ENCODE assay signal across 8 cellular contexts in genomic region chr3:38139191-38139590, GRCh38. TPM values are rescaled to one million over a fixed set of nuclear protein-coding genes. Genes with fewer than 3 reads are reported as not detected.
A peak's percentile ranks its signal among the peaks of the same experiment; 100 is the strongest.
DNase-seq lines count a peak whose midpoint lies in the region; ATAC-seq and TF ChIP-seq lines count a peak whose summit lies in the region.

No MANE protein-coding gene starts in this region.

- H3K27ac ChIP-seq in brain microvascular endothelial cell (no peak overlapping the region), mesendoderm (ENCODE audit: low read depth, low read length) (no peak overlapping the region), vagina (peak overlapping the region; percentile 92)

- H4K8ac ChIP-seq in mesendoderm (ENCODE audit: low read depth, low read length) = no peak overlapping the region

- peaks cover 7% of the 10 kb centered on the region for H3K79me2 ChIP-seq in mesendoderm (ENCODE audit: control insufficient read depth, insufficient read depth, low read length)

- H3K4ac ChIP-seq in mesendoderm (ENCODE audit: low read depth, low read length) = peak overlapping the region; percentile 66

- H3K9ac ChIP-seq in mesendoderm (ENCODE audit: low read length) = peak overlapping the region; percentile 93

- H3K27me3 ChIP-seq in brain microvascular endothelial cell (replicated peaks) (no peaks in the 10 kb centered on the region), mesendoderm (ENCODE audit: insufficient read depth, low read length, poor library complexity) (no peaks in the 10 kb centered on the region), vagina (no peaks in the 10 kb centered on the region)

- H3K18ac ChIP-seq in mesendoderm (ENCODE audit: low read length) = peak overlapping the region; percentile 13

- no peak overlapping the region for H2BK5ac ChIP-seq in mesendoderm (ENCODE audit: low read length)

- H3K4me3 ChIP-seq in brain microvascular endothelial cell (ENCODE audit: low read depth, low read length) (peak overlapping the region; percentile 82), mesendoderm (ENCODE audit: low read length) (peak overlapping the region; percentile 73), vagina (peak overlapping the region; percentile 70 to 85)

- no peak for ATAC-seq in Right ventricle myocardium inferior

- no peak overlapping the region for H3K23ac ChIP-seq in mesendoderm (ENCODE audit: low read length)

- peaks cover 7% of the 10 kb centered on the region for H3K79me1 ChIP-seq in mesendoderm (ENCODE audit: low read length)

- H3K36me3 ChIP-seq in brain microvascular endothelial cell (replicated peaks) = peaks cover 2% of the 10 kb centered on the region
- no peaks in the 10 kb centered on the region for H3K36me3 ChIP-seq in mesendoderm (ENCODE audit: control insufficient read depth, insufficient read depth, low read length)
- H3K36me3 ChIP-seq in vagina = peaks cover 0 to 10% of the 10 kb centered on the region in 2 donors

- in situ Hi-C loops in brain microvascular endothelial cell (cut with HindIII; ENCODE audit: low pct_ligation_motif_present, low sequenced_read_pairs) = no loop called here

- no peak overlapping the region for H4K5ac ChIP-seq in mesendoderm (ENCODE audit: low read length)

- DNase-seq in Right ventricle myocardium inferior (ENCODE audit: missing footprints) = peak; percentile 65
- no peak for DNase-seq in cardiac septum (ENCODE audit: low spot score)
- no peak for DNase-seq in brain microvascular endothelial cell
- no peak for DNase-seq in mesendoderm
- DNase-seq in vagina (ENCODE audit: extremely low spot score in 2 of 2) = peak in 1 of 2 donors; percentile 88
- DNase-seq in stimulated activated CD4-positive, alpha-beta T cell treated with anti-CD3 and anti-CD28 coated beads, Interleukin-12 subunit alpha, Interleukin-12 subunit beta, amount 100 ng/mL, for 4 hours = no peak
- DNase-seq in NCI-H2196 (lab: John Stamatoyannopoulos, UW; ENCODE audit: unreplicated experiment) = no peak
- DNase-seq in GM20000 (ENCODE audit: low spot score) = no peak

- H3K9me3 ChIP-seq in vagina = no peaks in the 10 kb centered on the region

- H3K4me1 ChIP-seq in mesendoderm (ENCODE audit: control insufficient read depth, low read depth, low read length) (peaks cover 8% of the 10 kb centered on the region), vagina (peaks cover 48% of the 10 kb centered on the region)

- peak overlapping the region; percentile 48 for H2AK5ac ChIP-seq in mesendoderm (ENCODE audit: low read length)

- peak overlapping the region; percentile 0 for H2BK120ac ChIP-seq in mesendoderm (ENCODE audit: low read depth, low read length)

- no peak overlapping the region for H2BK15ac ChIP-seq in mesendoderm (replicated peaks; ENCODE audit: low read depth)

- TF ChIP-seq POLR2A in vagina (IDR thresholded peaks at IDR 0.05) = no peak

- no CpG with 5 or more reads among the region's 8 CpGs for WGBS in mesendoderm (ENCODE audit: extremely low coverage, insufficient coverage, low lambda C conversion rate)

- intact Hi-C loops in Right ventricle myocardium inferior (cut with DNase I) (loop anchor here (10.0 kb wide), 1 partner anchor 316 kb away; the partner anchor contains the start of gene ACVR2B), cardiac septum (cut with DNase I) (loop anchor here (5.0 kb wide), 1 partner anchor 208 kb away; the partner anchor contains the start of gene XYLB), vagina (cut with DNase I) (loop anchor here (1.0 to 10.0 kb wide), 3 partner anchors 25 to 316 kb away; partner anchors contain the start of genes ACVR2B and XYLB)

- H3K56ac ChIP-seq in mesendoderm (ENCODE audit: low read length) = peak overlapping the region; percentile 97

- H3K4me2 ChIP-seq in mesendoderm (ENCODE audit: low read length) = peak overlapping the region; percentile 86

- TF ChIP-seq CTCF in brain microvascular endothelial cell (IDR thresholded peaks at IDR 0.05; ENCODE audit: low read depth, low read length, missing control alignments) (no peak), vagina (IDR thresholded peaks at IDR 0.05) (no peak), GM20000 (IDR thresholded peaks at IDR 0.05; ENCODE audit: extremely low read depth, missing control alignments) (no peak)

RNA-seq across cellular contexts. Expression of gene MYD88, which starts 0.7 kb away (rescaled TPM):
- total RNA-seq in Right ventricle myocardium inferior (8.8 TPM), cardiac septum (8.5 TPM), vagina (45.9 TPM)
- polyA plus RNA-seq in mesendoderm (2013, experiment 1 of 2) = 26.2 TPM
- 26.8 TPM for polyA plus RNA-seq in mesendoderm (2013, experiment 2 of 2)

RNA-seq across cellular contexts. Expression of gene ACAA1, which starts 2.3 kb away (rescaled TPM):
- total RNA-seq in Right ventricle myocardium inferior (116 TPM), cardiac septum (86.8 TPM), vagina (53.0 TPM)
- 16.5 TPM for polyA plus RNA-seq in mesendoderm (2013, experiment 1 of 2)
- 16.7 TPM for polyA plus RNA-seq in mesendoderm (2013, experiment 2 of 2)

RNA-seq across cellular contexts. Expression of gene OXSR1, which starts 26.1 kb away (rescaled TPM):
- total RNA-seq in Right ventricle myocardium inferior (24.6 TPM), cardiac septum (30.6 TPM), vagina (22.8 TPM)
- polyA plus RNA-seq in mesendoderm (2013, experiment 1 of 2) = 24.2 TPM
- 24.6 TPM for polyA plus RNA-seq in mesendoderm (2013, experiment 2 of 2)
